1 cellular context compared by ENCODE assay signal in the genomic region with DNA sequence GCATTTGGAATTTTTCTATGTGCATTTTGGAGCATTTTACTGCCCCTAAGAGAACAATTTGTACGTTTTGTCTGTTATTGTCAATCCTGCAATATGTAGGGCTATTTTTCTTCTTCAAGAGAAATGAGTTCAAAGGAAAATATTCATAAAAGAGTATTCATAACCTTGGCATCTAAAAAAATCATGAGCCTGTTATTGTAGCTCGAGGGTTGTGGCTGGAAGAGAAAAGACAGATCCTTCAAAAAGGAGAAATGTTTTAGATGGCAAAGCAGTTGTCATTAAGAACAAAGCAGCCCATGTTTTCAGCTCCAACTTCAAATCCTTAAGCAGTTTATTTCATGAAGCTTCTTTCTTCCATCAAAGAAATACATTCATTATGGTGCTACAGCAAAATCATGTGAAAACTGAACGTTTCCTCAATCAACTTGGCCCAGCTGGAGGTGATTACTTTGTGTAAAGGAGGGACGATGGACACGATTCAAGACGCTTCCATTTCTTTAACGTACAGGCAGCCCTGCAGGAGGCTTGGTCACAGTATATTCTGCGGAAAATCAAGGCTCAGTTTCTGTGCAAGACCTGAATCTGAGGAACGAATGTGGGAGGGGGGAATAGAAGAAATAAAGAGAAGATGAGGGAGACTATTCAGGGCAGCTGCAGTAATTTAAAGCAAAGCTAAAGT.
TF ChIP-seq lines count a peak whose summit lies in the region.

No MANE protein-coding gene starts in this region.

TF ChIP-seq in GM12878, 131 proteins besides CTCF, POLR2A, EP300 and RAD21:
- peak; percentile 22; the same call in 1 of the 2 replicates for TF ChIP-seq YY1 (IDR thresholded peaks at IDR 0.05; ENCODE audit: low read depth, low read length)
- no peak for TF ChIP-seq PAX5 (IDR thresholded peaks at IDR 0.05; ENCODE audit: borderline replicate concordance, low read depth, low read length)
- TF ChIP-seq, protein P1, sequence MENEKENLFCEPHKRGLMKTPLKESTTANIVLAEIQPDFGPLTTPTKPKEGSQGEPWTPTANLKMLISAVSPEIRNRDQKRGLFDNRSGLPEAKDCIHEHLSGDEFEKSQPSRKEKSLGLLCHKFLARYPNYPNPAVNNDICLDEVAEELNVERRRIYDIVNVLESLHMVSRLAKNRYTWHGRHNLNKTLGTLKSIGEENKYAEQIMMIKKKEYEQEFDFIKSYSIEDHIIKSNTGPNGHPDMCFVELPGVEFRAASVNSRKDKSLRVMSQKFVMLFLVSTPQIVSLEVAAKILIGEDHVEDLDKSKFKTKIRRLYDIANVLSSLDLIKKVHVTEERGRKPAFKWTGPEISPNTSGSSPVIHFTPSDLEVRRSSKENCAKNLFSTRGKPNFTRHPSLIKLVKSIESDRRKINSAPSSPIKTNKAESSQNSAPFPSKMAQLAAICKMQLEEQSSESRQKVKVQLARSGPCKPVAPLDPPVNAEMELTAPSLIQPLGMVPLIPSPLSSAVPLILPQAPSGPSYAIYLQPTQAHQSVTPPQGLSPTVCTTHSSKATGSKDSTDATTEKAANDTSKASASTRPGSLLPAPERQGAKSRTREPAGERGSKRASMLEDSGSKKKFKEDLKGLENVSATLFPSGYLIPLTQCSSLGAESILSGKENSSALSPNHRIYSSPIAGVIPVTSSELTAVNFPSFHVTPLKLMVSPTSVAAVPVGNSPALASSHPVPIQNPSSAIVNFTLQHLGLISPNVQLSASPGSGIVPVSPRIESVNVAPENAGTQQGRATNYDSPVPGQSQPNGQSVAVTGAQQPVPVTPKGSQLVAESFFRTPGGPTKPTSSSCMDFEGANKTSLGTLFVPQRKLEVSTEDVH (IDR thresholded peaks at IDR 0.05; ENCODE audit: low read depth, partially characterized antibody): no peak
